25 cellular contexts compared by ENCODE assay signal in the genomic region with DNA sequence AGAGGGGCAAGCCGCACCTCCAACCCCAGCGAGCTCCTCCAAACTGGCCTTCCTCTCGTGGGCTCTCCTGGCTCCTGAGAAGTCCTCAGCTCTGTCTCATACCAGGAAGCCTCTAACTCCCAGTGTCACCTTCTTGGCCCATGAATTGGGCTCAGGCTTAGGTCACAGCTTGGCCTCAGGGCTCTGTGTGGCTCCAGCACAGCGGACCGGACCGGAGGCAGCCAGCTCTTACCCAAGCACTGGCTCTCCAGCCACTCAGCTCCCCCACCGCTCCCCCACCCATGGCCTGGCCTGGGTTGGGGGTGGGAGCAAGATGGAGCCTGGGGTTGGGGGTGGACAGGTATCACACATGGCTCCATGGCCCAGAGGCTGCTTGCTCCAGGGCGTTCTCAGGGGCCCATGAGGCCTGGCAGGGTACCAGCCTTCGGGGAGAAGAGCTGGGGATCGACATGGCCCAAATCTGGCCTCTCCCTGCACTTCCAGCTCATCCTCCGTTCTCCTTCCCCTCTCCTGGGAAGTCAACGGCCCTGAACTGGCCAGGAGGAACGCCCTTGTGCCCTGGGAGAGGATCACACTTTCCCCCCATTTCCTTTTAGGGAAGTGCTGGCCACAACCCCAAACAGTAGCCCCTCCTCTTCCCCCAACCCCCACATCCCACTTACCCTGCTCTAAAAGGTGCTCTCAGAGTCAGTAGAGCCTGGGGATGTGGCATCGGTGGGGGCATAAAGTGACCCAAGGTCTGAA.
A peak's percentile ranks its signal among the peaks of the same experiment; 100 is the strongest.
DNase-seq lines count a peak whose midpoint lies in the region; ATAC-seq, FAIRE-seq and TF ChIP-seq lines count a peak whose summit lies in the region.
"Had no signal": no experiment of that assay in that cellular context is flagged by ENCODE, and none has a peak within 500 bp of the region (broad histone marks: within the 10 kb centered on the region; RNA-seq: fewer than 3 reads in every experiment).

No MANE protein-coding gene starts in this region.

- dilution Hi-C loops in mammary epithelial cell (cut with HindIII; ENCODE audit: low sequenced_read_pairs) = no loop called here

- H3K27me3 ChIP-seq in mammary epithelial cell (ENCODE audit: insufficient read depth, low read length) (no peaks in the 10 kb centered on the region), pancreas (no peaks in the 10 kb centered on the region), vagina (no peaks in the 10 kb centered on the region)
- H3K27me3 ChIP-seq: colonic mucosa had no signal

- no peak overlapping the region for H3K27ac ChIP-seq in mammary epithelial cell (ENCODE audit: insufficient read depth, low read depth, low read length)
- peak overlapping the region; percentile 37 for H3K27ac ChIP-seq in epithelial cell of prostate
- H3K27ac ChIP-seq in pancreas = peak overlapping the region; percentile 2 to 71 (median 44)
- peak overlapping the region; percentile 68 for H3K27ac ChIP-seq in vagina
- H3K27ac ChIP-seq: colonic mucosa, tibial artery had no signal

- no peaks in the 10 kb centered on the region for H3K79me2 ChIP-seq in mammary epithelial cell (ENCODE audit: insufficient read depth, low read length)

- no peak for TF ChIP-seq POLR2A in vagina (IDR thresholded peaks at IDR 0.05)

- H3K36me3 ChIP-seq in mammary epithelial cell (ENCODE audit: insufficient read depth, low read length) = no peaks in the 10 kb centered on the region
- no peaks in the 10 kb centered on the region for H3K36me3 ChIP-seq in pancreas
- H3K36me3 ChIP-seq in vagina = no peaks in the 10 kb centered on the region
- H3K36me3 ChIP-seq: colonic mucosa, tibial artery had no signal

- in situ Hi-C loops in T47D (cut with HindIII; ENCODE audit: low pct_unique_long_range_greater_than_20kb, low sequenced_read_pairs) = no loop called here
- in situ Hi-C loops in mammary epithelial cell (cut with MboI; ENCODE audit: low sequenced_read_pairs in 2 of 2) = loop anchor here in 1 of 2 donors (25.0 kb wide), 1 partner anchor 163 kb away; no protein-coding TSS in a partner anchor

- H3K9ac ChIP-seq in mammary epithelial cell (ENCODE audit: insufficient read depth, low read length) = no peak overlapping the region

- intact Hi-C loops in mammary epithelial cell (cut with micrococcal nuclease) = loop anchor here (10.0 kb wide), 1 partner anchor 246 kb away; no protein-coding TSS in a partner anchor
- intact Hi-C loops in pancreas (cut with DNase I) = no loop called here
- intact Hi-C loops in vagina (cut with DNase I) = no loop called here

- no TSS peak for BruUV-seq in mammary epithelial cell (replicated peaks; lab: Mats Ljungman, UMichigan)

- no peaks in the 10 kb centered on the region for H3K9me3 ChIP-seq in mammary epithelial cell (replicated peaks; ENCODE audit: insufficient read depth, low read length)
- H3K9me3 ChIP-seq in pancreas = no peaks in the 10 kb centered on the region
- H3K9me3 ChIP-seq in vagina = no peaks in the 10 kb centered on the region
- H3K9me3 ChIP-seq: colonic mucosa, tibial artery had no signal

- FAIRE-seq in pancreas (lab: Jason Lieb, UNC) = no peak
- FAIRE-seq: bronchial epithelial cell, HTR-8/SVneo had no signal

- TF ChIP-seq CTCF in mammary epithelial cell (conservative IDR thresholded peaks at IDR 0.05 in 1 of 2, IDR thresholded peaks at IDR 0.05 in 1 of 2; ENCODE audit: extremely low read depth in 1 of 2, insufficient read depth in 1 of 2, low read depth in 1 of 2, low read length in 2 of 2) (no peak), pancreas (IDR thresholded peaks at IDR 0.05) (no peak), vagina (IDR thresholded peaks at IDR 0.05) (no peak)

- no peak overlapping the region for H2AFZ ChIP-seq in mammary epithelial cell (ENCODE audit: low read depth, low read length)

- no peak overlapping the region for H3K4me3 ChIP-seq in mammary epithelial cell (replicated peaks in 1 of 3; ENCODE audit: insufficient read depth in 1 of 3, low read depth in 2 of 3, low read length in 3 of 3)
- H3K4me3 ChIP-seq in pancreas = peak overlapping the region in 1 of 4 donors; percentile 1
- peak overlapping the region in 1 of 2 donors; percentile 6 for H3K4me3 ChIP-seq in vagina
- H3K4me3 ChIP-seq: colonic mucosa, tibial artery had no signal

- ATAC-seq in pancreas (no peak), HG03175 (IDR thresholded peaks at IDR 0.05; ENCODE audit: unreplicated experiment) (no peak), GM19035 (IDR thresholded peaks at IDR 0.05; ENCODE audit: unreplicated experiment) (no peak)

- no peak overlapping the region for H3K4me2 ChIP-seq in mammary epithelial cell (ENCODE audit: insufficient read depth, low read depth, low read length)

- H3K4me1 ChIP-seq in mammary epithelial cell (ENCODE audit: insufficient read depth, low read length) (peaks cover 10% of the 10 kb centered on the region), pancreas (no peaks in the 10 kb centered on the region), vagina (peaks cover 45% of the 10 kb centered on the region)

- 96% methylated on average over 4 of the region's 14 CpGs for WGBS in mammary epithelial cell (ENCODE audit: low coverage, missing lambda C conversion rate)
- 67 to 75% methylated on average over 13 to 14 of the region's 14 CpGs for WGBS in pancreas, 2 donors

- CTCF ChIA-PET in mammary epithelial cell (lab: Charles Lee; ENCODE audit: low non-redundant PET) = no interaction called here

- no peaks in the 10 kb centered on the region for H4K20me1 ChIP-seq in mammary epithelial cell (ENCODE audit: insufficient read depth, low read length)

- peak; percentile 56 to 61 for DNase-seq in T47D (ENCODE audit: low read depth in 1 of 2, low spot score in 1 of 2)
- DNase-seq in mammary epithelial cell = no peak
- no peak for DNase-seq in epithelial cell of prostate (ENCODE audit: low read depth, low spot score)
- no peak for DNase-seq in pancreas
- DNase-seq in vagina (ENCODE audit: extremely low spot score in 2 of 2) = no peak
- DNase-seq in stimulated activated CD4-positive, alpha-beta T cell treated with anti-CD3 and anti-CD28 coated beads, Interleukin-4, amount 100 ng/mL, for 24 hours = no peak
- DNase-seq: activated CD4-positive, alpha-beta T cell treated with anti-CD3 and anti-CD28 coated beads for 4 hours; activated naive CD4-positive, alpha-beta T cell treated with Interleukin-2 at 50 U/mL for 16 hours; activated T-cell treated with anti-CD3 and anti-CD28 coated beads, Interleukin-2, amount 50 U/mL, for 24 hours; CD8-positive, alpha-beta memory T cell; colonic mucosa; DMS153; KG1; NCI-H1694; NCI-H2171 treated with DMSO at 0.1 percent for 48 hours; NCI-H526; nucleus accumbens; RPMI8226; stimulated activated CD4-positive, alpha-beta T cell treated with anti-CD3 and anti-CD28 coated beads, Interleukin-4, amount 100 ng/mL, for 1 hour; stimulated activated naive CD4-positive, alpha-beta T cell treated with Interleukin-2 at 50 U/mL for 16 hours; tibial artery had no signal

Comparison
In these comparisons a context has a peak if more than half of its experiments do, and no peak if none do; other contexts are left out.
1. DNase-seq: peak in T47D (2 of 2); none in mammary epithelial cell (single experiment), epithelial cell of prostate (single experiment), pancreas (0 of 6), vagina (0 of 2) and stimulated activated CD4-positive, alpha-beta T cell treated with anti-CD3 and anti-CD28 coated beads, Interleukin-4, amount 100 ng/mL, for 24 hours (single experiment).